Comparison of ENCODE assay signal across 15 cellular contexts in the genomic region with DNA sequence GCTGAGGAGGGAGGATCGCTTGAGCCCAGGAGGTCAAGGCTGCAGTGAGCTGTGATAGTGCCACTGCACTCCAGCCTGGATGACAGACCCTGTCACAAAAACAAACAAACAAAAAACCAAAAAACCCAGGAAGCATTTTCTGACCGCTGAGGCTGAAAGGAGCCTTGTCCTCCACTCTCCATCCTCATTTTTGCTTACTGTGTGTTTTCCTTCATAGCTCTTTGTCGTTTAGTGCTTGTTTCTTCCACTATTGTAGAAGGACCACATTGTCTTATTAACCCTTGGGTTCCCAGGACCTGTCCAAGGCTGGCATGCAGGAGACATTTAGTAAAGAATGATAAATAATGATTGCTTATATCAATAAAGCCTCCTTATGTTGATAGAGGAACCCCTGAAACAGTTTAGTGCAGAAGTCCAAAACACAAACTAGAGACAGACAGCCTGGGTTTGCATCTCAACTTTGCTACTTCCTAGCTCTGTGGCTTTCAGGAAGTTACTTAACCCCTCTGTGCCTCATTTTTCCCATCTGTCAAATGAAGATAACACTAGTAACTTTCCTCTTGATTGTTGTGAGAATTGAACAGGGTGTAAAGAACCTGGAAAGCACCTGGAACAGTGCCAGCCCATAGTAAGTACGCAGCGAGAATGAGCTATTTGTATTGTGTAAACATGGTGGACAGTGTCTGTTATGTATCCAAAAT.
DNase-seq lines count a peak whose midpoint lies in the region; ATAC-seq and TF ChIP-seq lines count a peak whose summit lies in the region.
"Had no signal": no experiment of that assay in that cellular context is flagged by ENCODE, and none has a peak within 500 bp of the region (broad histone marks: within the 10 kb centered on the region; RNA-seq: fewer than 3 reads in every experiment).

No MANE protein-coding gene starts in this region.

- H3K27ac ChIP-seq in Peyer's patch = no peak overlapping the region

- no peaks in the 10 kb centered on the region for H3K36me3 Mint-ChIP-seq in activated naive CD8-positive, alpha-beta T cell treated with anti-CD3 and anti-CD28 coated beads, Interleukin-2, amount 50 U/mL, for 24 hours (ENCODE audit: low read depth)
- H3K36me3 Mint-ChIP-seq: immature natural killer cell had no signal

- no peak overlapping the region for H3K4me3 ChIP-seq in Peyer's patch

- H3K4me3 Mint-ChIP-seq in activated naive CD8-positive, alpha-beta T cell treated with anti-CD3 and anti-CD28 coated beads, Interleukin-2, amount 50 U/mL, for 24 hours = no peak overlapping the region
- H3K4me3 Mint-ChIP-seq: immature natural killer cell, WTC11 had no signal

- ATAC-seq in GM21515 (IDR thresholded peaks at IDR 0.05; ENCODE audit: unreplicated experiment) = no peak
- ATAC-seq in activated naive CD8-positive, alpha-beta T cell treated with anti-CD3 and anti-CD28 coated beads, Interleukin-2, amount 50 U/mL, for 24 hours = no peak
- ATAC-seq: WTC11 had no signal

- H3K36me3 ChIP-seq in Peyer's patch = no peaks in the 10 kb centered on the region

- no peak for TF ChIP-seq POLR2A in Peyer's patch (IDR thresholded peaks at IDR 0.05)

- no peaks in the 10 kb centered on the region for H3K9me3 Mint-ChIP-seq in activated naive CD8-positive, alpha-beta T cell treated with anti-CD3 and anti-CD28 coated beads, Interleukin-2, amount 50 U/mL, for 24 hours

- H3K9me3 ChIP-seq in Peyer's patch = no peaks in the 10 kb centered on the region

- DNase-seq in NCI-H1417 (lab: John Stamatoyannopoulos, UW) (peak in 2 of 3 experiments; percentile 22 to 59), NCI-H1417 treated with DMSO at 0.1 percent for 48 hours (lab: John Stamatoyannopoulos, UW) (no peak), M059J (ENCODE audit: low read depth) (peak; percentile 10), astrocyte of the hippocampus (ENCODE audit: low read depth, low spot score) (peak; percentile 33), islet precursor cell (peak; percentile 8), Peyer's patch (no peak)
- DNase-seq in activated naive CD8-positive, alpha-beta T cell treated with anti-CD3 and anti-CD28 coated beads, Interleukin-2, amount 50 U/mL, for 24 hours = no peak
- DNase-seq: 8988T, immature natural killer cell, midbrain, nucleus accumbens, small intestine, SW 1271 had no signal

- no peak for TF ChIP-seq CTCF in Peyer's patch (IDR thresholded peaks at IDR 0.05)

- H3K4me1 Mint-ChIP-seq in activated naive CD8-positive, alpha-beta T cell treated with anti-CD3 and anti-CD28 coated beads, Interleukin-2, amount 50 U/mL, for 24 hours = peaks cover 18% of the 10 kb centered on the region

- H3K27me3 ChIP-seq in Peyer's patch = no peaks in the 10 kb centered on the region

- peaks cover 0 to 6% (median 0%) of the 10 kb centered on the region in 4 donors for H3K4me1 ChIP-seq in Peyer's patch

- H3K27me3 Mint-ChIP-seq in activated naive CD8-positive, alpha-beta T cell treated with anti-CD3 and anti-CD28 coated beads, Interleukin-2, amount 50 U/mL, for 24 hours = peaks cover 9% of the 10 kb centered on the region

- H3K27ac Mint-ChIP-seq in activated naive CD8-positive, alpha-beta T cell treated with anti-CD3 and anti-CD28 coated beads, Interleukin-2, amount 50 U/mL, for 24 hours = no peak overlapping the region
- H3K27ac Mint-ChIP-seq: immature natural killer cell, WTC11 had no signal

Comparison
In these comparisons a context has a peak if more than half of its experiments do, and no peak if none do; other contexts are left out.
1. DNase-seq: peak in NCI-H1417 (2 of 3), M059J (single experiment), astrocyte of the hippocampus (single experiment) and islet precursor cell (single experiment); none in NCI-H1417 treated with DMSO at 0.1 percent for 48 hours (single experiment), Peyer's patch (0 of 3) and activated naive CD8-positive, alpha-beta T cell treated with anti-CD3 and anti-CD28 coated beads, Interleukin-2, amount 50 U/mL, for 24 hours (single experiment).